8 cellular contexts compared by ENCODE assay signal in genomic region chrX:116009871-116010710, GRCh38.
DNase-seq lines count a peak whose midpoint lies in the region; ATAC-seq and TF ChIP-seq lines count a peak whose summit lies in the region.

No MANE protein-coding gene starts in this region.

- no peak for TF ChIP-seq POLR2A in gastroesophageal sphincter (IDR thresholded peaks at IDR 0.05)

- no peak overlapping the region for H3K4me3 ChIP-seq in gastroesophageal sphincter

- DNase-seq in NOMO-1 treated with DMSO at 0.1 percent for 48 hours (lab: John Stamatoyannopoulos, UW; ENCODE audit: unreplicated experiment) (peak; percentile 95), myocyte (ENCODE audit: low read depth) (peak; percentile 1), T-helper 1 cell (no peak), NCI-H748 treated with DMSO at 0.1 percent for 48 hours (lab: John Stamatoyannopoulos, UW) (no peak), NCI-H345 treated with DMSO at 0.1 percent for 48 hours (lab: John Stamatoyannopoulos, UW; ENCODE audit: unreplicated experiment) (no peak)

- ATAC-seq in GM18907 (IDR thresholded peaks at IDR 0.05; ENCODE audit: unreplicated experiment) (peak; percentile 79), HG02763 (IDR thresholded peaks at IDR 0.05; ENCODE audit: unreplicated experiment) (peak; percentile 80), gastroesophageal sphincter (no peak)

- H3K27me3 ChIP-seq in gastroesophageal sphincter, result no peaks in the 10 kb centered on the region

- 2 to 17% methylated on average over 4 to 6 of the region's 8 CpGs for WGBS in gastroesophageal sphincter (ENCODE audit: low coverage in 1 of 2), 2 donors

- no peak for TF ChIP-seq EP300 in gastroesophageal sphincter (IDR thresholded peaks at IDR 0.05)

- no peaks in the 10 kb centered on the region for H3K4me1 ChIP-seq in gastroesophageal sphincter

- no peak overlapping the region for H3K27ac ChIP-seq in gastroesophageal sphincter

- no peaks in the 10 kb centered on the region for H3K9me3 ChIP-seq in gastroesophageal sphincter

- TF ChIP-seq CTCF in gastroesophageal sphincter (IDR thresholded peaks at IDR 0.05), result no peak

- no peaks in the 10 kb centered on the region for H3K36me3 ChIP-seq in gastroesophageal sphincter

Comparison
In these comparisons a context has a peak if more than half of its experiments do, and no peak if none do; other contexts are left out.
1. DNase-seq: peak in NOMO-1 treated with DMSO at 0.1 percent for 48 hours (single experiment) and myocyte (single experiment); none in T-helper 1 cell (0 of 5), NCI-H748 treated with DMSO at 0.1 percent for 48 hours (single experiment) and NCI-H345 treated with DMSO at 0.1 percent for 48 hours (single experiment).